In the genomic region with DNA sequence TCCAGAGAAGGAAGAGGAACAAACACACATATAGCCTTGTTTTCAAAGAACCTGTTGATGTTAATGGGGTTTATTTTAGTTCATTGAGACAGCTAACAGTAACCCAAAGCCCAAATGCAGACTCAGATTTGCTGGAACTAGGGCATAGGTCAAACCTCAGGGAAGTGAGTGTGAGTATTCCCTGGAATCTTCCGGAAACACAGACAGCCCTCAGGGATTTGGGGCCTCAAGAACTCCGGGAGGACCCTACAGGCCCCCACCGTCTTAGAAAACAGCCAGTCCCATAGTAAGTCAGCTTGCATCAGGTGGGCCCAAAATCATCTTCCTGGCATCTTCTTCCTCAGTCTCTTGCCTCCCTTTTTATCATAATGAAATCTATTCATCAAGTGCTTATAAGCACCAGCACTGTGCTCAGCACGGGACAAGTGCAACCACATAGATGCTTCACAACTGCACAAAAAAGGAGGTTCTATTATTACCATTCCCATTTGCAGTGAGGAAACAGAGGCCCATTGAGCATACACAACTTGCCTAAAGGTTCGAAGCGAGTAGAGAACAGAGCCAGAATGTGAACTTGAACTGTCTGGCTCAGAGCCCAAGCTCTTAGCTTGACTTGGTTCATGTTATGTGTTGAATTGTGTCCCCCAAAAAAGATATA, we compare ENCODE assay signal across 28 cellular contexts. TPM values are rescaled to one million over a fixed set of nuclear protein-coding genes. Genes with fewer than 3 reads are reported as not detected.
"Had no signal": no experiment of that assay in that cellular context is flagged by ENCODE, and none has a peak within 500 bp of the region (broad histone marks: within the 10 kb centered on the region; RNA-seq: fewer than 3 reads in every experiment).

No MANE protein-coding gene starts in this region.

- H3K9me2 ChIP-seq: SK-N-SH had no signal

- DNase-seq: activated CD4-positive, alpha-beta memory T cell treated with anti-CD3 and anti-CD28 coated beads, Interleukin-2, amount 10 ng/mL, durations not matched to agents 7 days and 5 days; activated CD4-positive, alpha-beta T cell treated with anti-CD3 and anti-CD28 coated beads for 36 hours; activated CD4-positive, alpha-beta T cell treated with anti-CD3 and anti-CD28 coated beads, Interleukin-2, amount 50 U/mL, for 1 hour; activated gamma-delta T cell treated with Interleukin-2 at 50 U/mL for 16 hours; activated naive CD4-positive, alpha-beta T cell treated with anti-CD3 and anti-CD28 coated beads, Interleukin-2, amount 10 ng/mL, durations not matched to agents 7 days and 5 days; activated naive CD8-positive, alpha-beta T cell treated with anti-CD3 and anti-CD28 coated beads for 36 hours; activated T-cell treated with anti-CD3 and anti-CD28 coated beads for 4 hours; activated T-cell treated with anti-CD3 and anti-CD28 coated beads, Interleukin-2, amount 50 U/mL, for 72 hours; brain microvascular endothelial cell; MG63; NCI-H1092 treated with DMSO at 0.1 percent for 48 hours; NCI-H1417 treated with DMSO at 0.1 percent for 48 hours; NCI-H1694; NCI-H2029; NCI-H2107; NCI-H345; NCI-H510A; NCI-H526 treated with DMSO at 0.1 percent for 48 hours; NCI-H82; Right ventricle myocardium superior; SJCRH30; SK-N-SH; T-helper 1 cell; WERI-Rb-1 had no signal

- H3K36me3 ChIP-seq: brain microvascular endothelial cell, MG63, SJCRH30, WERI-Rb-1 had no signal

- H3K4me1 Mint-ChIP-seq: activated CD4-positive, alpha-beta memory T cell treated with anti-CD3 and anti-CD28 coated beads, Interleukin-2, amount 10 ng/mL, durations not matched to agents 7 days and 5 days; activated CD4-positive, alpha-beta T cell treated with anti-CD3 and anti-CD28 coated beads for 36 hours; activated naive CD4-positive, alpha-beta T cell treated with anti-CD3 and anti-CD28 coated beads, Interleukin-2, amount 10 ng/mL, durations not matched to agents 7 days and 5 days; activated naive CD8-positive, alpha-beta T cell treated with anti-CD3 and anti-CD28 coated beads for 36 hours had no signal

- H3K27ac Mint-ChIP-seq: activated CD4-positive, alpha-beta memory T cell treated with anti-CD3 and anti-CD28 coated beads, Interleukin-2, amount 10 ng/mL, durations not matched to agents 7 days and 5 days; activated CD4-positive, alpha-beta T cell treated with anti-CD3 and anti-CD28 coated beads for 36 hours; activated naive CD4-positive, alpha-beta T cell treated with anti-CD3 and anti-CD28 coated beads, Interleukin-2, amount 10 ng/mL, durations not matched to agents 7 days and 5 days; activated naive CD8-positive, alpha-beta T cell treated with anti-CD3 and anti-CD28 coated beads for 36 hours; activated T-cell treated with anti-CD3 and anti-CD28 coated beads, Interleukin-2, amount 50 U/mL, for 72 hours; activated T-helper 2 cell treated with anti-CD3 and anti-CD28 coated beads, Interferon-gamma antibody, Interleukin-2, Interleukin-4, amounts not matched to agents 10 μg/mL and 5 μg/mL and 100 μg/mL, durations not matched to agents 14 hours and 24 hours and 36 hours had no signal

- H3K4me2 ChIP-seq: KMS-11, SK-N-SH had no signal

- H3K27me3 ChIP-seq: brain microvascular endothelial cell had no signal

- H3K27ac ChIP-seq: brain microvascular endothelial cell, KMS-11, RWPE1, SJCRH30, WERI-Rb-1 had no signal

- ATAC-seq: activated CD4-positive, alpha-beta T cell treated with anti-CD3 and anti-CD28 coated beads for 36 hours; activated T-cell treated with anti-CD3 and anti-CD28 coated beads, Interleukin-2, amount 50 U/mL, for 72 hours; Panc1 had no signal

- H3K4me1 ChIP-seq: SJCRH30 had no signal

- H3K4me3 ChIP-seq: MG63, SJCRH30 had no signal

- H3K9ac ChIP-seq: KMS-11, SK-N-SH had no signal

- H3K9me3 Mint-ChIP-seq: activated CD4-positive, alpha-beta memory T cell treated with anti-CD3 and anti-CD28 coated beads, Interleukin-2, amount 10 ng/mL, durations not matched to agents 7 days and 5 days; activated naive CD4-positive, alpha-beta T cell treated with anti-CD3 and anti-CD28 coated beads, Interleukin-2, amount 10 ng/mL, durations not matched to agents 7 days and 5 days; activated naive CD8-positive, alpha-beta T cell treated with anti-CD3 and anti-CD28 coated beads for 36 hours; activated T-helper 2 cell treated with anti-CD3 and anti-CD28 coated beads, Interferon-gamma antibody, Interleukin-2, Interleukin-4, amounts not matched to agents 10 μg/mL and 5 μg/mL and 100 μg/mL, durations not matched to agents 14 hours and 24 hours and 36 hours had no signal

- H3K9me3 ChIP-seq: MG63, SJCRH30, SK-N-SH had no signal

- H3K36me3 Mint-ChIP-seq: activated naive CD4-positive, alpha-beta T cell treated with anti-CD3 and anti-CD28 coated beads, Interleukin-2, amount 10 ng/mL, durations not matched to agents 7 days and 5 days; activated naive CD8-positive, alpha-beta T cell treated with anti-CD3 and anti-CD28 coated beads for 36 hours had no signal

- H3K4me3 Mint-ChIP-seq: activated CD4-positive, alpha-beta memory T cell treated with anti-CD3 and anti-CD28 coated beads, Interleukin-2, amount 10 ng/mL, durations not matched to agents 7 days and 5 days; activated CD4-positive, alpha-beta T cell treated with anti-CD3 and anti-CD28 coated beads for 36 hours; activated naive CD4-positive, alpha-beta T cell treated with anti-CD3 and anti-CD28 coated beads, Interleukin-2, amount 10 ng/mL, durations not matched to agents 7 days and 5 days; activated naive CD8-positive, alpha-beta T cell treated with anti-CD3 and anti-CD28 coated beads for 36 hours; activated T-cell treated with anti-CD3 and anti-CD28 coated beads, Interleukin-2, amount 50 U/mL, for 72 hours had no signal

RNA-seq across cellular contexts. Expression of gene BCL11A, which starts 50.2 kb away (rescaled TPM):
- total RNA-seq: activated CD4-positive, alpha-beta memory T cell treated with anti-CD3 and anti-CD28 coated beads, Interleukin-2, amount 10 ng/mL, durations not matched to agents 7 days and 5 days had no signal
